15 cellular contexts compared by ENCODE assay signal in genomic region chr19:4502282-4503223, GRCh38. TPM values are rescaled to one million over a fixed set of nuclear protein-coding genes. Genes with fewer than 3 reads are reported as not detected.
"Had no signal": no experiment of that assay in that cellular context is flagged by ENCODE, and none has a peak within 500 bp of the region (broad histone marks: within the 10 kb centered on the region; RNA-seq: fewer than 3 reads in every experiment).

No MANE protein-coding gene starts in this region.

- H3K4me1 ChIP-seq: prostate gland, tibial artery had no signal

- ATAC-seq: naive thymus-derived CD4-positive, alpha-beta T cell had no signal

- H3K27me3 ChIP-seq: stomach, tibial artery had no signal

- H3K9me3 ChIP-seq: prostate gland, stomach, tibial artery had no signal

- H3K4me3 ChIP-seq: coronary artery, prostate gland, stomach, tibial artery had no signal

- DNase-seq: activated CD4-positive, alpha-beta T cell treated with anti-CD3 and anti-CD28 coated beads for 1 hour; activated CD4-positive, alpha-beta T cell treated with anti-CD3 and anti-CD28 coated beads, Interleukin-2, amount 50 U/mL, for 4 hours; activated naive CD4-positive, alpha-beta T cell; activated naive CD8-positive, alpha-beta T cell treated with anti-CD3 and anti-CD28 coated beads, Interleukin-2, amount 10 ng/mL, durations not matched to agents 7 days and 5 days; activated T-cell treated with anti-CD3 and anti-CD28 coated beads for 4 hours; foreskin melanocyte; naive thymus-derived CD4-positive, alpha-beta T cell; nucleus accumbens; stimulated activated CD4-positive, alpha-beta T cell treated with anti-CD3 and anti-CD28 coated beads, Interleukin-1b, Interleukin-23, amount 100 ng/mL, for 48 hours; stomach; tibial artery had no signal

- H3K27ac ChIP-seq: coronary artery, prostate gland, tibial artery, VCaP had no signal

RNA-seq across cellular contexts. Expression of gene PLIN4, which starts 15.7 kb away (rescaled TPM):
- total RNA-seq: T-helper 1 cell treated with Interleukin-12 subunit alpha and Interleukin-12 subunit beta and Interleukin-4 antibody, amounts not matched to agents 30 ng/mL and 1 ng/mL, for 36 hours had no signal

RNA-seq across cellular contexts. Expression of gene PLIN5, which starts 32.5 kb away (rescaled TPM):
- total RNA-seq: T-helper 1 cell treated with Interleukin-12 subunit alpha and Interleukin-12 subunit beta and Interleukin-4 antibody, amounts not matched to agents 30 ng/mL and 1 ng/mL, for 36 hours had no signal

RNA-seq across cellular contexts. Expression of gene LRG1, which starts 37.3 kb away (rescaled TPM):
- total RNA-seq: activated naive CD8-positive, alpha-beta T cell treated with anti-CD3 and anti-CD28 coated beads, Interleukin-2, amount 10 ng/mL, durations not matched to agents 7 days and 5 days had no signal
